ENCODE assay signal across 18 cellular contexts in genomic region chr13:48405865-48406264, GRCh38. TPM values are rescaled to one million over a fixed set of nuclear protein-coding genes. Genes with fewer than 3 reads are reported as not detected.
DNase-seq lines count a peak whose midpoint lies in the region; ATAC-seq, FAIRE-seq and TF ChIP-seq lines count a peak whose summit lies in the region.
"Had no signal": no experiment of that assay in that cellular context is flagged by ENCODE, and none has a peak within 500 bp of the region (broad histone marks: within the 10 kb centered on the region; RNA-seq: fewer than 3 reads in every experiment).

No MANE protein-coding gene starts in this region.

- H3K4me3 ChIP-seq in CD8-positive, alpha-beta memory T cell (ENCODE audit: low read length), result no peak overlapping the region
- H3K4me3 ChIP-seq in fibroblast of pulmonary artery (replicated peaks; ENCODE audit: low read depth, low read length) (no peak overlapping the region), small intestine (ENCODE audit: low read depth in 1 of 2, low read length in 2 of 2) (no peak overlapping the region)
- H3K4me3 ChIP-seq: testis had no signal

- peak; percentile 54 for ATAC-seq in T-helper 17 cell
- ATAC-seq in GM21381 (IDR thresholded peaks at IDR 0.05; ENCODE audit: unreplicated experiment), result no peak
- ATAC-seq: sciatic nerve had no signal

- H3K27me3 ChIP-seq in CD8-positive, alpha-beta memory T cell (ENCODE audit: insufficient read depth, low read length, poor library complexity, severe bottlenecking), result no peaks in the 10 kb centered on the region
- no peaks in the 10 kb centered on the region for H3K27me3 ChIP-seq in small intestine (ENCODE audit: control insufficient read depth in 2 of 2, insufficient read depth in 2 of 2, low read length in 2 of 2)
- H3K27me3 ChIP-seq: testis had no signal

- no peaks in the 10 kb centered on the region for H3K27me3 Mint-ChIP-seq in CD8-positive, alpha-beta memory T cell
- no peaks in the 10 kb centered on the region for H3K27me3 Mint-ChIP-seq in T-helper 17 cell

- peaks cover 72 to 92% (median 90%) of the 10 kb centered on the region in 3 donors for H3K4me1 Mint-ChIP-seq in CD8-positive, alpha-beta memory T cell
- H3K4me1 Mint-ChIP-seq in T-helper 17 cell, result peaks cover 52% of the 10 kb centered on the region

- peaks cover 0 to 9% (median 7%) of the 10 kb centered on the region in 3 donors for H3K36me3 Mint-ChIP-seq in CD8-positive, alpha-beta memory T cell
- peaks cover 3% of the 10 kb centered on the region for H3K36me3 Mint-ChIP-seq in T-helper 17 cell (ENCODE audit: low read depth)

- peaks cover 67% of the 10 kb centered on the region for H3K4me1 ChIP-seq in CD8-positive, alpha-beta memory T cell (ENCODE audit: insufficient read depth, low read length)
- peaks cover 0 to 1% of the 10 kb centered on the region in 2 donors for H3K4me1 ChIP-seq in small intestine (ENCODE audit: control insufficient read depth in 2 of 2, insufficient read depth in 1 of 2, low read depth in 1 of 2, low read length in 1 of 2)

- H3K36me3 ChIP-seq in CD8-positive, alpha-beta memory T cell (ENCODE audit: insufficient read depth, low read length), result no peaks in the 10 kb centered on the region
- no peaks in the 10 kb centered on the region for H3K36me3 ChIP-seq in small intestine (ENCODE audit: control insufficient read depth in 2 of 2, insufficient read depth in 2 of 2, low read length in 2 of 2)

- H3K4me3 Mint-ChIP-seq in CD8-positive, alpha-beta memory T cell, result peak overlapping the region in 1 of 7 donors; percentile 18
- H3K4me3 Mint-ChIP-seq in T-helper 17 cell, result peak overlapping the region; percentile 71
- H3K4me3 Mint-ChIP-seq: activated T-helper 1 cell treated with anti-CD3 and anti-CD28 coated beads, Interleukin-12 subunit alpha, Interleukin-12 subunit beta, Interleukin-2, Interleukin-4 antibody, amounts not matched to agents 30 ng/mL and 10 ng/mL and 1 ng/mL, durations not matched to agents 14 hours and 24 hours and 36 hours had no signal

- CTCF ChIA-PET in CD8-positive, alpha-beta memory T cell (lab: Charles Lee), result no interaction called here

- peak overlapping the region in 7 of 8 donors; percentile 39 to 86 (median 73) for H3K27ac Mint-ChIP-seq in CD8-positive, alpha-beta memory T cell
- peak overlapping the region; percentile 94 for H3K27ac Mint-ChIP-seq in T-helper 17 cell
- H3K27ac Mint-ChIP-seq: activated T-helper 1 cell treated with anti-CD3 and anti-CD28 coated beads, Interleukin-12 subunit alpha, Interleukin-12 subunit beta, Interleukin-2, Interleukin-4 antibody, amounts not matched to agents 30 ng/mL and 10 ng/mL and 1 ng/mL, durations not matched to agents 14 hours and 24 hours and 36 hours had no signal

- TF ChIP-seq CTCF in fibroblast of pulmonary artery (IDR thresholded peaks at IDR 0.05; ENCODE audit: low read length, missing control alignments), result no peak

- no peaks in the 10 kb centered on the region for H3K9me3 Mint-ChIP-seq in CD8-positive, alpha-beta memory T cell
- H3K9me3 Mint-ChIP-seq: activated T-helper 1 cell treated with anti-CD3 and anti-CD28 coated beads, Interleukin-12 subunit alpha, Interleukin-12 subunit beta, Interleukin-2, Interleukin-4 antibody, amounts not matched to agents 30 ng/mL and 10 ng/mL and 1 ng/mL, durations not matched to agents 14 hours and 24 hours and 36 hours had no signal

- no peak for DNase-seq in CD8-positive, alpha-beta memory T cell
- no peak for DNase-seq in T-helper 17 cell
- peak; percentile 55 for DNase-seq in fibroblast of pulmonary artery (ENCODE audit: low read depth)
- no peak for DNase-seq in small intestine
- DNase-seq in KG1 (lab: John Stamatoyannopoulos, UW), result no peak
- DNase-seq in activated gamma-delta T cell treated with Interleukin-2 at 50 U/mL for 16 hours, result no peak
- DNase-seq: activated CD4-positive, alpha-beta T cell treated with anti-CD3 and anti-CD28 coated beads, Interleukin-2, amount 50 U/mL, for 1 hour; AML-193; DMS53; islet precursor cell; NCI-H1092; NCI-H774; stimulated activated CD4-positive, alpha-beta T cell treated with anti-CD3 and anti-CD28 coated beads, Interleukin-2, amount 100 ng/mL, for 48 hours; testis had no signal

- POLR2A ChIA-PET in CD8-positive, alpha-beta memory T cell (lab: Charles Lee), result no interaction called here

- no peaks in the 10 kb centered on the region for H3K9me3 ChIP-seq in CD8-positive, alpha-beta memory T cell (ENCODE audit: low read length)
- no peaks in the 10 kb centered on the region for H3K9me3 ChIP-seq in T-helper 17 cell (ENCODE audit: control insufficient read depth, low read length, poor library complexity, severe bottlenecking)
- no peaks in the 10 kb centered on the region for H3K9me3 ChIP-seq in small intestine (ENCODE audit: control insufficient read depth, low read depth)
- H3K9me3 ChIP-seq: testis had no signal

- no peak overlapping the region for H3K27ac ChIP-seq in CD8-positive, alpha-beta memory T cell (ENCODE audit: low read depth, low read length)
- no peak overlapping the region for H3K27ac ChIP-seq in small intestine (ENCODE audit: low read depth in 1 of 2, low read length in 1 of 2)

- FAIRE-seq in small intestine (lab: Jason Lieb, UNC), result peak; percentile 15
- FAIRE-seq: RCC 7860 had no signal

RNA-seq across cellular contexts. Expression of gene LPAR6, which starts 7.0 kb away (rescaled TPM):
- total RNA-seq in CD8-positive, alpha-beta memory T cell, result 1 to 10 TPM; 7.9 to 8.8 TPM
- 34.2 TPM for polyA plus RNA-seq in CD8-positive, alpha-beta memory T cell
- 10 to 100 TPM; 37.2 to 48.7 TPM for total RNA-seq in T-helper 17 cell
- polyA plus RNA-seq in small intestine, result 10 to 100 TPM in 1 of 3 donors, 1 to 10 TPM in 2; 1.8 to 15.8 (median 7.3) TPM
